15 cellular contexts compared by ENCODE assay signal in genomic region chr11:120658071-120658423, GRCh38.
DNase-seq lines count a peak whose midpoint lies in the region; ATAC-seq and TF ChIP-seq lines count a peak whose summit lies in the region.
"Had no signal": no experiment of that assay in that cellular context is flagged by ENCODE, and none has a peak within 500 bp of the region (broad histone marks: within the 10 kb centered on the region; RNA-seq: fewer than 3 reads in every experiment).

No MANE protein-coding gene starts in this region.

- TF ChIP-seq CTCF in NB4 (IDR thresholded peaks at IDR 0.05; ENCODE audit: low read depth, low read length), result no peak

- DNase-seq in NB4 (ENCODE audit: low read depth) (peak; percentile 28), HuH-7.5 (ENCODE audit: low spot score) (no peak), hippocampal formation (lab: John Stamatoyannopoulos, UW) (no peak), SHP77 treated with DMSO at 0.1 percent for 48 hours (lab: John Stamatoyannopoulos, UW) (no peak)
- DNase-seq: caudate nucleus; left colon; naive B cell; NCI-H187; SHP77; stimulated activated CD4-positive, alpha-beta T cell treated with anti-CD3 and anti-CD28 coated beads, Interleukin-4, amount 100 ng/mL, for 4 hours had no signal

- no peak for TF ChIP-seq POLR2A in NB4 (IDR thresholded peaks at IDR 0.05; ENCODE audit: extremely low read depth, insufficient read length)

- ATAC-seq in GM18498 (IDR thresholded peaks at IDR 0.05; ENCODE audit: unreplicated experiment), result peak; percentile 49
- ATAC-seq in GM19468 (IDR thresholded peaks at IDR 0.05; ENCODE audit: extremely low read depth, unreplicated experiment), result peak; percentile 13
- ATAC-seq in HG03045 (IDR thresholded peaks at IDR 0.05; ENCODE audit: unreplicated experiment), result peak; percentile 53
- ATAC-seq in GM19455 (IDR thresholded peaks at IDR 0.05; ENCODE audit: unreplicated experiment), result no peak
- ATAC-seq: activated naive CD4-positive, alpha-beta T cell treated with anti-CD3 and anti-CD28 coated beads, Interleukin-2, amount 50 U/mL, for 72 hours; left colon had no signal

- H3K4me3 ChIP-seq in NB4 (ENCODE audit: low read depth, low read length), result no peak overlapping the region
